ENCODE assay signal across 2 cellular contexts in the genomic region with DNA sequence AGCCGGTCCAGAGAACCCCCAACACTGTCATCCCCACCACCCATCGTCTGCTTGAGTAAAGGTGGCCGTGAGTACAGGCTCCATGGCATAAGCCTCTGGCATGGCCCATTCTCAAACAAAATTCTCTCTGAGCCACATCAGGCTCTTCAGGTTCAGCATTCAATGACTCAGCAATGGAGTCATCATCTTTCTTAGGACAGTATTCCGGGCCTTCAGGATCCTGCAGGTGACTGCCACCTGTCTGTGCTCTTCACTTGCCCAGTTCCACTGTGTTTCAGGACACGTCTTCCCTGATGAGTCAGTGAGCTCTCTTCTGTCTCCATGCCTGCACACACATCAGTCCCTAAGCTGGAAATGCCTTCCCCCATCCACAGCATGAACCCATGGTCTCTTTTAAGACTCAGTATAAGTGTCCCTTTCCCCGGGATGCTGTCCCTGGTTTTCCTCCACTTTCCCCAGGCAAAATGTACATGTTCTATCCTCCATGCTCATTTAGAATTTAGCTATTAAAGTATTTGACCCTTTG.
TF ChIP-seq lines count a peak whose summit lies in the region.

No MANE protein-coding gene starts in this region.

TF ChIP-seq in IMR-90, 13 proteins besides CTCF, POLR2A, EP300 and RAD21:
- TF ChIP-seq, protein P1, sequence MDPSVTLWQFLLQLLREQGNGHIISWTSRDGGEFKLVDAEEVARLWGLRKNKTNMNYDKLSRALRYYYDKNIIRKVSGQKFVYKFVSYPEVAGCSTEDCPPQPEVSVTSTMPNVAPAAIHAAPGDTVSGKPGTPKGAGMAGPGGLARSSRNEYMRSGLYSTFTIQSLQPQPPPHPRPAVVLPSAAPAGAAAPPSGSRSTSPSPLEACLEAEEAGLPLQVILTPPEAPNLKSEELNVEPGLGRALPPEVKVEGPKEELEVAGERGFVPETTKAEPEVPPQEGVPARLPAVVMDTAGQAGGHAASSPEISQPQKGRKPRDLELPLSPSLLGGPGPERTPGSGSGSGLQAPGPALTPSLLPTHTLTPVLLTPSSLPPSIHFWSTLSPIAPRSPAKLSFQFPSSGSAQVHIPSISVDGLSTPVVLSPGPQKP (IDR thresholded peaks at IDR 0.05; ENCODE audit: borderline replicate concordance, low read depth, low read length) = no peak
- TF ChIP-seq MAFK (IDR thresholded peaks at IDR 0.05; ENCODE audit: low read depth, low read length) (no peak), CEBPB (IDR thresholded peaks at IDR 0.05; ENCODE audit: low read depth, low read length) (no peak), CHD1 (IDR thresholded peaks at IDR 0.05; ENCODE audit: low read depth, low read length) (no peak), BHLHE40 (IDR thresholded peaks at IDR 0.05; ENCODE audit: low read depth, low read length) (no peak), NFE2L2 (IDR thresholded peaks at IDR 0.05; ENCODE audit: low read depth, low read length) (no peak), MXI1 (IDR thresholded peaks at IDR 0.05; ENCODE audit: borderline replicate concordance, low read depth, low read length) (no peak), RFX5 (IDR thresholded peaks at IDR 0.05; ENCODE audit: low read depth, low read length) (no peak), FOS (IDR thresholded peaks at IDR 0.05; ENCODE audit: low read depth, low read length) (no peak), MAZ (IDR thresholded peaks at IDR 0.05; ENCODE audit: borderline replicate concordance, low read depth, low read length) (no peak), RCOR1 (IDR thresholded peaks at IDR 0.05; ENCODE audit: insufficient replicate concordance, low read length) (no peak), SMC3 (IDR thresholded peaks at IDR 0.05; ENCODE audit: low read depth, low read length) (no peak)
- TF ChIP-seq, protein P2, sequence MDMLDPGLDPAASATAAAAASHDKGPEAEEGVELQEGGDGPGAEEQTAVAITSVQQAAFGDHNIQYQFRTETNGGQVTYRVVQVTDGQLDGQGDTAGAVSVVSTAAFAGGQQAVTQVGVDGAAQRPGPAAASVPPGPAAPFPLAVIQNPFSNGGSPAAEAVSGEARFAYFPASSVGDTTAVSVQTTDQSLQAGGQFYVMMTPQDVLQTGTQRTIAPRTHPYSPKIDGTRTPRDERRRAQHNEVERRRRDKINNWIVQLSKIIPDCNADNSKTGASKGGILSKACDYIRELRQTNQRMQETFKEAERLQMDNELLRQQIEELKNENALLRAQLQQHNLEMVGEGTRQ (IDR thresholded peaks at IDR 0.05; ENCODE audit: low read depth, low read length) = no peak

TF ChIP-seq in GM23338, 12 proteins besides CTCF, POLR2A, EP300 and RAD21:
- TF ChIP-seq JUNB (IDR thresholded peaks at IDR 0.05; ENCODE audit: unreplicated experiment) (no peak), NANOG (IDR thresholded peaks at IDR 0.05; ENCODE audit: borderline replicate concordance) (no peak), POLR2AphosphoS5 (IDR thresholded peaks at IDR 0.05; ENCODE audit: low read depth) (no peak), ZNF331 (CRISPR knock-in tag; IDR thresholded peaks at IDR 0.05; ENCODE audit: low read depth) (no peak)
- TF ChIP-seq, protein P3, sequence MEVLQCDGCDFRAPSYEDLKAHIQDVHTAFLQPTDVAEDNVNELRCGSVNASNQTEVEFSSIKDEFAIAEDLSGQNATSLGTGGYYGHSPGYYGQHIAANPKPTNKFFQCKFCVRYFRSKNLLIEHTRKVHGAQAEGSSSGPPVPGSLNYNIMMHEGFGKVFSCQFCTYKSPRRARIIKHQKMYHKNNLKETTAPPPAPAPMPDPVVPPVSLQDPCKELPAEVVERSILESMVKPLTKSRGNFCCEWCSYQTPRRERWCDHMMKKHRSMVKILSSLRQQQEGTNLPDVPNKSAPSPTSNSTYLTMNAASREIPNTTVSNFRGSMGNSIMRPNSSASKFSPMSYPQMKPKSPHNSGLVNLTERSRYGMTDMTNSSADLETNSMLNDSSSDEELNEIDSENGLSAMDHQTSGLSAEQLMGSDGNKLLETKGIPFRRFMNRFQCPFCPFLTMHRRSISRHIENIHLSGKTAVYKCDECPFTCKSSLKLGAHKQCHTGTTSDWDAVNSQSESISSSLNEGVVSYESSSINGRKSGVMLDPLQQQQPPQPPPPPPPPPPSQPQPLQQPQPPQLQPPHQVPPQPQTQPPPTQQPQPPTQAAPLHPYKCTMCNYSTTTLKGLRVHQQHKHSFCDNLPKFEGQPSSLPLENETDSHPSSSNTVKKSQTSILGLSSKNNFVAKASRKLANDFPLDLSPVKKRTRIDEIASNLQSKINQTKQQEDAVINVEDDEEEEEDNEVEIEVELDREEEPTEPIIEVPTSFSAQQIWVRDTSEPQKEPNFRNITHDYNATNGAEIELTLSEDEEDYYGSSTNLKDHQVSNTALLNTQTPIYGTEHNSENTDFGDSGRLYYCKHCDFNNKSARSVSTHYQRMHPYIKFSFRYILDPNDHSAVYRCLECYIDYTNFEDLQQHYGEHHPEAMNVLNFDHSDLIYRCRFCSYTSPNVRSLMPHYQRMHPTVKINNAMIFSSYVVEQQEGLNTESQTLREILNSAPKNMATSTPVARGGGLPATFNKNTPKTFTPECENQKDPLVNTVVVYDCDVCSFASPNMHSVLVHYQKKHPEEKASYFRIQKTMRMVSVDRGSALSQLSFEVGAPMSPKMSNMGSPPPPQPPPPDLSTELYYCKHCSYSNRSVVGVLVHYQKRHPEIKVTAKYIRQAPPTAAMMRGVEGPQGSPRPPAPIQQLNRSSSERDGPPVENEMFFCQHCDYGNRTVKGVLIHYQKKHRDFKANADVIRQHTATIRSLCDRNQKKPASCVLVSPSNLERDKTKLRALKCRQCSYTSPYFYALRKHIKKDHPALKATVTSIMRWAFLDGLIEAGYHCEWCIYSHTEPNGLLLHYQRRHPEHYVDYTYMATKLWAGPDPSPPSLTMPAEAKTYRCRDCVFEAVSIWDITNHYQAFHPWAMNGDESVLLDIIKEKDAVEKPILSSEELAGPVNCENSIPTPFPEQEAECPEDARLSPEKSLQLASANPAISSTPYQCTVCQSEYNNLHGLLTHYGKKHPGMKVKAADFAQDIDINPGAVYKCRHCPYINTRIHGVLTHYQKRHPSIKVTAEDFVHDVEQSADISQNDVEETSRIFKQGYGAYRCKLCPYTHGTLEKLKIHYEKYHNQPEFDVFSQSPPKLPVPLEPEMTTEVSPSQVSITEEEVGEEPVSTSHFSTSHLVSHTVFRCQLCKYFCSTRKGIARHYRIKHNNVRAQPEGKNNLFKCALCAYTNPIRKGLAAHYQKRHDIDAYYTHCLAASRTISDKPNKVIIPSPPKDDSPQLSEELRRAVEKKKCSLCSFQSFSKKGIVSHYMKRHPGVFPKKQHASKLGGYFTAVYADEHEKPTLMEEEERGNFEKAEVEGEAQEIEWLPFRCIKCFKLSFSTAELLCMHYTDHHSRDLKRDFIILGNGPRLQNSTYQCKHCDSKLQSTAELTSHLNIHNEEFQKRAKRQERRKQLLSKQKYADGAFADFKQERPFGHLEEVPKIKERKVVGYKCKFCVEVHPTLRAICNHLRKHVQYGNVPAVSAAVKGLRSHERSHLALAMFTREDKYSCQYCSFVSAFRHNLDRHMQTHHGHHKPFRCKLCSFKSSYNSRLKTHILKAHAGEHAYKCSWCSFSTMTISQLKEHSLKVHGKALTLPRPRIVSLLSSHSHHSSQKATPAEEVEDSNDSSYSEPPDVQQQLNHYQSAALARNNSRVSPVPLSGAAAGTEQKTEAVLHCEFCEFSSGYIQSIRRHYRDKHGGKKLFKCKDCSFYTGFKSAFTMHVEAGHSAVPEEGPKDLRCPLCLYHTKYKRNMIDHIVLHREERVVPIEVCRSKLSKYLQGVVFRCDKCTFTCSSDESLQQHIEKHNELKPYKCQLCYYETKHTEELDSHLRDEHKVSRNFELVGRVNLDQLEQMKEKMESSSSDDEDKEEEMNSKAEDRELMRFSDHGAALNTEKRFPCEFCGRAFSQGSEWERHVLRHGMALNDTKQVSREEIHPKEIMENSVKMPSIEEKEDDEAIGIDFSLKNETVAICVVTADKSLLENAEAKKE (CRISPR knock-in tag; IDR thresholded peaks at IDR 0.05) = no peak
- TF ChIP-seq, protein P4, sequence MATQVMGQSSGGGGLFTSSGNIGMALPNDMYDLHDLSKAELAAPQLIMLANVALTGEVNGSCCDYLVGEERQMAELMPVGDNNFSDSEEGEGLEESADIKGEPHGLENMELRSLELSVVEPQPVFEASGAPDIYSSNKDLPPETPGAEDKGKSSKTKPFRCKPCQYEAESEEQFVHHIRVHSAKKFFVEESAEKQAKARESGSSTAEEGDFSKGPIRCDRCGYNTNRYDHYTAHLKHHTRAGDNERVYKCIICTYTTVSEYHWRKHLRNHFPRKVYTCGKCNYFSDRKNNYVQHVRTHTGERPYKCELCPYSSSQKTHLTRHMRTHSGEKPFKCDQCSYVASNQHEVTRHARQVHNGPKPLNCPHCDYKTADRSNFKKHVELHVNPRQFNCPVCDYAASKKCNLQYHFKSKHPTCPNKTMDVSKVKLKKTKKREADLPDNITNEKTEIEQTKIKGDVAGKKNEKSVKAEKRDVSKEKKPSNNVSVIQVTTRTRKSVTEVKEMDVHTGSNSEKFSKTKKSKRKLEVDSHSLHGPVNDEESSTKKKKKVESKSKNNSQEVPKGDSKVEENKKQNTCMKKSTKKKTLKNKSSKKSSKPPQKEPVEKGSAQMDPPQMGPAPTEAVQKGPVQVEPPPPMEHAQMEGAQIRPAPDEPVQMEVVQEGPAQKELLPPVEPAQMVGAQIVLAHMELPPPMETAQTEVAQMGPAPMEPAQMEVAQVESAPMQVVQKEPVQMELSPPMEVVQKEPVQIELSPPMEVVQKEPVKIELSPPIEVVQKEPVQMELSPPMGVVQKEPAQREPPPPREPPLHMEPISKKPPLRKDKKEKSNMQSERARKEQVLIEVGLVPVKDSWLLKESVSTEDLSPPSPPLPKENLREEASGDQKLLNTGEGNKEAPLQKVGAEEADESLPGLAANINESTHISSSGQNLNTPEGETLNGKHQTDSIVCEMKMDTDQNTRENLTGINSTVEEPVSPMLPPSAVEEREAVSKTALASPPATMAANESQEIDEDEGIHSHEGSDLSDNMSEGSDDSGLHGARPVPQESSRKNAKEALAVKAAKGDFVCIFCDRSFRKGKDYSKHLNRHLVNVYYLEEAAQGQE (IDR thresholded peaks at IDR 0.05; ENCODE audit: unreplicated experiment) = no peak
- TF ChIP-seq, protein P5, sequence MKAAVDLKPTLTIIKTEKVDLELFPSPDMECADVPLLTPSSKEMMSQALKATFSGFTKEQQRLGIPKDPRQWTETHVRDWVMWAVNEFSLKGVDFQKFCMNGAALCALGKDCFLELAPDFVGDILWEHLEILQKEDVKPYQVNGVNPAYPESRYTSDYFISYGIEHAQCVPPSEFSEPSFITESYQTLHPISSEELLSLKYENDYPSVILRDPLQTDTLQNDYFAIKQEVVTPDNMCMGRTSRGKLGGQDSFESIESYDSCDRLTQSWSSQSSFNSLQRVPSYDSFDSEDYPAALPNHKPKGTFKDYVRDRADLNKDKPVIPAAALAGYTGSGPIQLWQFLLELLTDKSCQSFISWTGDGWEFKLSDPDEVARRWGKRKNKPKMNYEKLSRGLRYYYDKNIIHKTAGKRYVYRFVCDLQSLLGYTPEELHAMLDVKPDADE (IDR thresholded peaks at IDR 0.05) = no peak
